ENCODE assay signal across 16 cellular contexts in the genomic region with DNA sequence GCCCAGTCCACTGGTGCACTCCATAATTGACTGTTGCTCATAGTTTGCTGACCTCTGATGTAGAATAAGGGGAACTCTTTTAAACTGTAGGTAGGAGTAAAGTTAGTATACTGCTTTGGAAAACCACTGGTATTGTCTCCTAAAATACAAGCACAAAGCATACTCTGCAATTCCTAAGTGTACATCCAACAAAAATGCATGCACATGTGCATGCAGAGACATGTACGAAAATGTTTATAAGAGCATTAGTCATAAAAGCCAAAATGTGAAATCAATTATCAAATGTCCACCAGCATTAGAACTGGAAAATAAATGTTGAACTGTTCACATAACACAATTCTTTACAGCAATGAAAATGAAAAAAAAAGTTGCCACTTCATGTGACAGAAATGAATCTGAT. TPM values are rescaled to one million over a fixed set of nuclear protein-coding genes. Genes with fewer than 3 reads are reported as not detected.
DNase-seq lines count a peak whose midpoint lies in the region; ATAC-seq, FAIRE-seq and TF ChIP-seq lines count a peak whose summit lies in the region.
"Had no signal": no experiment of that assay in that cellular context is flagged by ENCODE, and none has a peak within 500 bp of the region (broad histone marks: within the 10 kb centered on the region; RNA-seq: fewer than 3 reads in every experiment).

No MANE protein-coding gene starts in this region.

- POLR2A ChIA-PET in RWPE1 (lab: Yijun Ruan, JAX; ENCODE audit: low non-redundant PET), result no interaction called here

- no peaks in the 10 kb centered on the region for H3K36me3 Mint-ChIP-seq in activated T-cell treated with anti-CD3 and anti-CD28 coated beads, Interleukin-2, amount 50 U/mL, for 4 hours (ENCODE audit: insufficient read depth)
- H3K36me3 Mint-ChIP-seq: CD14-positive monocyte; CD4-positive, alpha-beta memory T cell had no signal

- no peaks in the 10 kb centered on the region for H3K27me3 ChIP-seq in bronchial epithelial cell (ENCODE audit: control insufficient read depth, insufficient read depth, low read length)
- H3K27me3 ChIP-seq: BLaER1 had no signal

- no peak overlapping the region for H3K4me3 ChIP-seq in bronchial epithelial cell (ENCODE audit: low read depth, low read length)
- H3K4me3 ChIP-seq: BLaER1, HAP-1 had no signal

- no peak for ATAC-seq in activated T-cell treated with anti-CD3 and anti-CD28 coated beads, Interleukin-2, amount 50 U/mL, for 4 hours

- DNase-seq in EH (ENCODE audit: low read depth) (peak; percentile 1), RWPE1 (ENCODE audit: low spot score) (peak; percentile 26), bronchial epithelial cell (ENCODE audit: low read depth) (peak; percentile 79), fibroblast of peridontal ligament (ENCODE audit: extremely low read depth) (peak; percentile 20), RKO (ENCODE audit: low spot score) (no peak), HuH-7.5 (ENCODE audit: low spot score) (no peak), NCI-H69 (lab: John Stamatoyannopoulos, UW) (no peak)
- DNase-seq in activated T-cell treated with anti-CD3 and anti-CD28 coated beads, Interleukin-2, amount 50 U/mL, for 4 hours, result no peak
- DNase-seq: 8988T; CD4-positive, alpha-beta memory T cell; DMS153; DMS79; GF-D8 had no signal

- no peaks in the 10 kb centered on the region for H3K9me3 Mint-ChIP-seq in activated T-cell treated with anti-CD3 and anti-CD28 coated beads, Interleukin-2, amount 50 U/mL, for 4 hours

- H3K27ac ChIP-seq in RWPE1, result no peak overlapping the region
- H3K27ac ChIP-seq: BLaER1 had no signal

- no peaks in the 10 kb centered on the region for H3K4me1 Mint-ChIP-seq in activated T-cell treated with anti-CD3 and anti-CD28 coated beads, Interleukin-2, amount 50 U/mL, for 4 hours (ENCODE audit: low read depth)
- H3K4me1 Mint-ChIP-seq: CD14-positive monocyte; CD4-positive, alpha-beta memory T cell had no signal

- no peak overlapping the region for H3K4me3 Mint-ChIP-seq in activated T-cell treated with anti-CD3 and anti-CD28 coated beads, Interleukin-2, amount 50 U/mL, for 4 hours
- H3K4me3 Mint-ChIP-seq: CD14-positive monocyte; CD4-positive, alpha-beta memory T cell had no signal

- FAIRE-seq in bronchial epithelial cell (lab: Jason Lieb, UNC), result no peak

- TF ChIP-seq CTCF in RWPE1 (conservative IDR thresholded peaks at IDR 0.05; ENCODE audit: low read depth), result no peak
- TF ChIP-seq CTCF in bronchial epithelial cell (IDR thresholded peaks at IDR 0.05; ENCODE audit: insufficient read depth, low read length, severe bottlenecking), result no peak

- CTCF ChIA-PET in RWPE1 (lab: Yijun Ruan, JAX), result interaction anchor here (0.7 kb wide), 1 partner anchor 251 kb away, joined by 3 read pairs; no protein-coding TSS in a partner anchor

- H3K27me3 Mint-ChIP-seq in activated T-cell treated with anti-CD3 and anti-CD28 coated beads, Interleukin-2, amount 50 U/mL, for 4 hours (ENCODE audit: low read depth), result peaks cover 15% of the 10 kb centered on the region

- H3K36me3 ChIP-seq in bronchial epithelial cell (ENCODE audit: control insufficient read depth, insufficient read depth, low read length), result no peaks in the 10 kb centered on the region
- H3K36me3 ChIP-seq: BLaER1, HAP-1 had no signal

RNA-seq across cellular contexts. Expression of gene DDX18, which starts 39.8 kb away (rescaled TPM):
- 50.6 and 74.8 TPM in 2 replicates for total RNA-seq in bronchial epithelial cell
- total RNA-seq in activated T-cell treated with anti-CD3 and anti-CD28 coated beads, Interleukin-2, amount 50 U/mL, for 4 hours, result 100 to 1,000 TPM; 204 to 229 (median 210) TPM

Comparison
In these comparisons a context has a peak if more than half of its experiments do, and no peak if none do; other contexts are left out.
1. DNase-seq: peak in EH (single experiment), RWPE1 (single experiment), bronchial epithelial cell (single experiment) and fibroblast of peridontal ligament (single experiment); none in RKO (single experiment), HuH-7.5 (single experiment), NCI-H69 (single experiment) and activated T-cell treated with anti-CD3 and anti-CD28 coated beads, Interleukin-2, amount 50 U/mL, for 4 hours (single experiment).